ENCODE assay signal across 18 cellular contexts in the genomic region with DNA sequence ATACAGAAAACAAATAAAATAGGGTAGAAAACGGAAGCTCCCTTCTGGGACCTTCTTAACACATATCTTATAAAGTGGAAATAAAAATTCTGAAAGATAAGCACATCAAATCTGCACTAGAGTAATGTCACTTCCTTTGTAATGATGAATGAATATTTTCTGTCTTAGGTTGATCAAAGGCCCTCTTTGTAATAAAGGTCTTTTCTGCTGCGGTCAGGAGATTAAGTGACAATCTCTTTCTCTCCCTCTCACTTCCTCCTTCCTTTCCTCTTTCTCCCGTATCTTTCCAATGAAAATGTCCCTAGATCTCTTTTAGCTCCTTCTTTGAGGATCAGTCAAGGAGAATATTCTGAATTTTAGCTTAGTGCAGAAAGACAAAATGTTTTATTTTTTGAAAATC. TPM values are rescaled to one million over a fixed set of nuclear protein-coding genes. Genes with fewer than 3 reads are reported as not detected.
DNase-seq lines count a peak whose midpoint lies in the region; ATAC-seq and TF ChIP-seq lines count a peak whose summit lies in the region.
"Had no signal": no experiment of that assay in that cellular context is flagged by ENCODE, and none has a peak within 500 bp of the region (broad histone marks: within the 10 kb centered on the region; RNA-seq: fewer than 3 reads in every experiment).

No MANE protein-coding gene starts in this region.

- TF ChIP-seq CTCF in endothelial cell (IDR thresholded peaks at IDR 0.05; ENCODE audit: unreplicated experiment) = no peak

- CTCF ChIA-PET in activated CD8-positive, alpha-beta memory T cell treated with anti-CD3 and anti-CD28 coated beads, Interleukin-2, amount 10 ng/mL, durations not matched to agents 7 days and 5 days (lab: Charles Lee) = interaction anchor here (1.1 kb wide), 2 partner anchors 166 to 366 kb away, joined by 3 to 4 read pairs; no protein-coding TSS in a partner anchor

- no peak for DNase-seq in activated CD8-positive, alpha-beta memory T cell treated with anti-CD3 and anti-CD28 coated beads, Interleukin-2, amount 10 ng/mL, durations not matched to agents 7 days and 5 days
- DNase-seq in activated CD8-positive, alpha-beta memory T cell treated with anti-CD3 and anti-CD28 coated beads, Interleukin-2, amount 50 U/mL, for 4 hours = no peak
- DNase-seq in COLO829 (ENCODE audit: low spot score) = peak; percentile 78
- DNase-seq in T-helper 17 cell = no peak
- DNase-seq in endothelial cell (ENCODE audit: low spot score) = no peak
- no peak for DNase-seq in right cardiac atrium
- no peak for DNase-seq in NCI-H446 (lab: John Stamatoyannopoulos, UW)
- no peak for DNase-seq in dermis blood vessel endothelial cell
- DNase-seq: ACHN; CD4-positive, CD25-positive, alpha-beta regulatory T cell; COR-L47; DMS153; DND-41; GDM1; GOT3 had no signal

- no peak for ATAC-seq in activated CD8-positive, alpha-beta memory T cell treated with anti-CD3 and anti-CD28 coated beads, Interleukin-2, amount 10 ng/mL, durations not matched to agents 7 days and 5 days
- ATAC-seq in T-helper 17 cell (no peak), right cardiac atrium (no peak)
- ATAC-seq: HepG2 had no signal

- no peak overlapping the region for H3K4me3 Mint-ChIP-seq in activated CD8-positive, alpha-beta memory T cell treated with anti-CD3 and anti-CD28 coated beads, Interleukin-2, amount 10 ng/mL, durations not matched to agents 7 days and 5 days
- H3K4me3 Mint-ChIP-seq in T-helper 17 cell (peak overlapping the region; percentile 22), endothelial cell (ENCODE audit: unreplicated experiment) (peak overlapping the region; percentile 8)
- H3K4me3 Mint-ChIP-seq: CD4-positive, CD25-positive, alpha-beta regulatory T cell had no signal

- no peaks in the 10 kb centered on the region for H3K27me3 Mint-ChIP-seq in activated CD8-positive, alpha-beta memory T cell treated with anti-CD3 and anti-CD28 coated beads, Interleukin-2, amount 10 ng/mL, durations not matched to agents 7 days and 5 days
- no peaks in the 10 kb centered on the region for H3K27me3 Mint-ChIP-seq in T-helper 17 cell
- no peaks in the 10 kb centered on the region for H3K27me3 Mint-ChIP-seq in endothelial cell (ENCODE audit: unreplicated experiment)
- H3K27me3 Mint-ChIP-seq: CD4-positive, CD25-positive, alpha-beta regulatory T cell had no signal

- H3K4me1 Mint-ChIP-seq in activated CD8-positive, alpha-beta memory T cell treated with anti-CD3 and anti-CD28 coated beads, Interleukin-2, amount 10 ng/mL, durations not matched to agents 7 days and 5 days = peaks cover 2% of the 10 kb centered on the region
- peaks cover 8% of the 10 kb centered on the region for H3K4me1 Mint-ChIP-seq in T-helper 17 cell
- H3K4me1 Mint-ChIP-seq in endothelial cell (ENCODE audit: unreplicated experiment) = peaks cover 42% of the 10 kb centered on the region

- no peak overlapping the region for H3K4me3 ChIP-seq in right cardiac atrium (ENCODE audit: low read length)
- H3K4me3 ChIP-seq: BLaER1 treated with 17β-estradiol and CSF1 and Interleukin-3, amounts not matched to agents 10 nM and 100 nM; HAP-1 had no signal

- H3K9me3 ChIP-seq in T-helper 17 cell (ENCODE audit: control insufficient read depth, low read length, poor library complexity, severe bottlenecking) = no peaks in the 10 kb centered on the region
- no peaks in the 10 kb centered on the region for H3K9me3 ChIP-seq in right cardiac atrium (ENCODE audit: control insufficient read depth, low read length)
- H3K9me3 ChIP-seq: HAP-1 had no signal

- peak overlapping the region; percentile 1 for H3K27ac Mint-ChIP-seq in activated CD8-positive, alpha-beta memory T cell treated with anti-CD3 and anti-CD28 coated beads, Interleukin-2, amount 10 ng/mL, durations not matched to agents 7 days and 5 days
- H3K27ac Mint-ChIP-seq in T-helper 17 cell = no peak overlapping the region
- H3K27ac Mint-ChIP-seq in endothelial cell (ENCODE audit: unreplicated experiment) = peak overlapping the region; percentile 24
- H3K27ac Mint-ChIP-seq: CD4-positive, CD25-positive, alpha-beta regulatory T cell had no signal

- no peaks in the 10 kb centered on the region for H3K4me1 ChIP-seq in right cardiac atrium (ENCODE audit: control insufficient read depth, insufficient read depth, low read length)
- H3K4me1 ChIP-seq: HAP-1 had no signal

- WGBS in right cardiac atrium = 75% methylated on average over 3 of the region's 3 CpGs

- peaks cover 8% of the 10 kb centered on the region for H3K36me3 Mint-ChIP-seq in activated CD8-positive, alpha-beta memory T cell treated with anti-CD3 and anti-CD28 coated beads, Interleukin-2, amount 10 ng/mL, durations not matched to agents 7 days and 5 days
- H3K36me3 Mint-ChIP-seq in T-helper 17 cell (ENCODE audit: low read depth) (peaks cover 3% of the 10 kb centered on the region), endothelial cell (ENCODE audit: low read depth, unreplicated experiment) (peaks cover 5% of the 10 kb centered on the region)

- intact Hi-C loops in right cardiac atrium (cut with DNase I) = no loop called here

- H3K27ac ChIP-seq in right cardiac atrium (ENCODE audit: low read length) = no peak overlapping the region
- H3K27ac ChIP-seq: BLaER1 treated with 17β-estradiol and CSF1 and Interleukin-3, amounts not matched to agents 10 nM and 100 nM had no signal

- no peaks in the 10 kb centered on the region for H3K9me3 Mint-ChIP-seq in activated CD8-positive, alpha-beta memory T cell treated with anti-CD3 and anti-CD28 coated beads, Interleukin-2, amount 10 ng/mL, durations not matched to agents 7 days and 5 days (ENCODE audit: low read depth)
- H3K9me3 Mint-ChIP-seq in endothelial cell (ENCODE audit: unreplicated experiment) = no peaks in the 10 kb centered on the region
- H3K9me3 Mint-ChIP-seq: CD4-positive, CD25-positive, alpha-beta regulatory T cell had no signal

- H3K27me3 ChIP-seq in right cardiac atrium (ENCODE audit: control insufficient read depth, insufficient read depth) = no peaks in the 10 kb centered on the region
- H3K27me3 ChIP-seq: BLaER1 treated with 17β-estradiol and CSF1 and Interleukin-3, amounts not matched to agents 10 nM and 100 nM had no signal

RNA-seq across cellular contexts. Expression of a gene that starts 33.8 kb away (rescaled TPM):
- 100 to 1,000 TPM in 1 of 2 experiments, 10 to 100 TPM in 1; 82.9 to 102 TPM for total RNA-seq in activated CD8-positive, alpha-beta memory T cell treated with anti-CD3 and anti-CD28 coated beads, Interleukin-2, amount 10 ng/mL, durations not matched to agents 7 days and 5 days
- total RNA-seq in T-helper 17 cell (10 to 100 TPM; 33.4 to 37.8 TPM), endothelial cell (ENCODE audit: unreplicated experiment) (98.3 TPM), right cardiac atrium (10 to 100 TPM; 45.7 to 62.7 (median 55.6) TPM), dermis blood vessel endothelial cell (59.3 and 78.3 TPM in 2 replicates)
- 54.9 TPM for polyA plus RNA-seq in right cardiac atrium

RNA-seq across cellular contexts. Expression of a gene that starts 36.5 kb away (rescaled TPM):
- total RNA-seq in activated CD8-positive, alpha-beta memory T cell treated with anti-CD3 and anti-CD28 coated beads, Interleukin-2, amount 10 ng/mL, durations not matched to agents 7 days and 5 days = 10 to 100 TPM; 43.9 to 45.2 TPM
- total RNA-seq in T-helper 17 cell = 10 to 100 TPM; 33.9 to 37.0 TPM
- 123 TPM for total RNA-seq in endothelial cell (ENCODE audit: unreplicated experiment)
- total RNA-seq in right cardiac atrium = 10 to 100 TPM; 42.9 to 49.7 (median 45.7) TPM
- 34.5 TPM for polyA plus RNA-seq in right cardiac atrium
- 107 and 140 TPM in 2 replicates for total RNA-seq in dermis blood vessel endothelial cell
